In the genomic region with DNA sequence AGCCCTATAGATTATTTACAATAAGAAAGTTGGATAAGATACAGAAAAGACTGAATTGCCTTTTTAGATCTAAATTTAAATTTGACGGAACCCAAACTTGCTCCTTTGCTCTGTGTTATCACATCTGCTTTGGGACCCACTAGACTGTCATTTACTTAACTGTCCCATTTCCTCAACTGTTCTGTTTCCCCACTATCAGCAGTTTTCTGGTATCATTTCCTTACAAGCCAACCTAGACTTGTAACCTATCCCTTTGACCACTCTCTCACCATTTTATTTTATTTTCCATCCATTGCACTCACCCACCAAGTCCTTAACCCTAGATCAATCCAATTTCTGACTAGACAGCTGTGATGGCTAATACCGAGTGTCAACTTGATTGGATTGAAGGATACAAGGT, we compare ENCODE assay signal across 18 cellular contexts. TPM values are rescaled to one million over a fixed set of nuclear protein-coding genes. Genes with fewer than 3 reads are reported as not detected.
"Had no signal": no experiment of that assay in that cellular context is flagged by ENCODE, and none has a peak within 500 bp of the region (broad histone marks: within the 10 kb centered on the region; RNA-seq: fewer than 3 reads in every experiment).

No MANE protein-coding gene starts in this region.

- H3K4me1 ChIP-seq: gastrocnemius medialis, uterus had no signal

- H3K27ac Mint-ChIP-seq: natural killer cell, progenitor cell of endocrine pancreas had no signal

- H3K27me3 Mint-ChIP-seq: progenitor cell of endocrine pancreas had no signal

- H3K27ac ChIP-seq: gastrocnemius medialis, pancreas, tibial artery, upper lobe of left lung, uterus had no signal

- DNase-seq: effector memory CD4-positive, alpha-beta T cell; gastrocnemius medialis; islet precursor cell; mucosa of descending colon; natural killer cell; occipital lobe; pancreas; right cardiac atrium; stimulated activated CD4-positive, alpha-beta T cell treated with anti-CD3 and anti-CD28 coated beads, Interleukin-2, amount 100 ng/mL, for 48 hours; stimulated activated naive CD4-positive, alpha-beta T cell treated with Interleukin-2 at 50 U/mL for 16 hours; tibial artery; upper lobe of left lung; uterus had no signal

- H3K36me3 Mint-ChIP-seq: natural killer cell had no signal

- H3K9me3 ChIP-seq: gastrocnemius medialis, mucosa of descending colon, pancreas, tibial artery, upper lobe of left lung, uterus had no signal

- H3K4me1 Mint-ChIP-seq: natural killer cell had no signal

- H3K9me3 Mint-ChIP-seq: natural killer cell had no signal

- H3K36me3 ChIP-seq: gastrocnemius medialis, pancreas, tibial artery, upper lobe of left lung, uterus had no signal

- H3K4me3 Mint-ChIP-seq: natural killer cell had no signal

- H3K4me2 ChIP-seq: smooth muscle cell had no signal

- ATAC-seq: esophagus mucosa, gastrocnemius medialis, left lobe of liver, mucosa of descending colon, natural killer cell, pancreas, right cardiac atrium had no signal

- H3K4me3 ChIP-seq: gastrocnemius medialis, mucosa of descending colon, pancreas, smooth muscle cell, tibial artery, upper lobe of left lung, uterus had no signal

- H3K27me3 ChIP-seq: gastrocnemius medialis, pancreas, tibial artery, upper lobe of left lung, uterus had no signal

RNA-seq across cellular contexts. Expression of a gene that starts 38.6 kb away (rescaled TPM):
- total RNA-seq: fibroblast of villous mesenchyme, progenitor cell of endocrine pancreas, smooth muscle cell had no signal
